In the genomic region with DNA sequence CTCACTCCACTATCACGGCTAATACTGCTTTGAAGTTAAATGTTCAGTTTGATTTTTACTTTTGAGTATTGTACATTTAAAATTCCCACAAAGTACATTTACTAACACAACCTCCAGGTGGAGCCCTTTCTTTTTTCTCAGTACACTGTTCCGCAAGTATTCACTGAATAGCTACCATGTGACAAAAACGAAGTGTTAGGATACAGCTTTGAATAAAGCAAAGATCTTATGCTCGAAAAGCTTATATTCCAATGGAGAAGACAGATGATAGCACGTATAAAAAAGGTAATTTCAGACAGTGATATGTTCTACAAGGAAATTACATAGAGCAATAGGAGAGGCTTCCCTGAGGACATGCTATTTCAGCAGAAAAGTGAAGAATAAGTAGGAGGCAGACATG, we compare ENCODE assay signal across 9 cellular contexts.
A peak's percentile ranks its signal among the peaks of the same experiment; 100 is the strongest.
DNase-seq lines count a peak whose midpoint lies in the region; ATAC-seq, FAIRE-seq and TF ChIP-seq lines count a peak whose summit lies in the region.
"Had no signal": no experiment of that assay in that cellular context is flagged by ENCODE, and none has a peak within 500 bp of the region (broad histone marks: within the 10 kb centered on the region; RNA-seq: fewer than 3 reads in every experiment).

No MANE protein-coding gene starts in this region.

- no peaks in the 10 kb centered on the region for H3K27me3 ChIP-seq in adrenal gland
- H3K27me3 ChIP-seq in right atrium auricular region = no peaks in the 10 kb centered on the region
- no peaks in the 10 kb centered on the region for H3K27me3 ChIP-seq in small intestine (ENCODE audit: control insufficient read depth in 2 of 2, insufficient read depth in 2 of 2, low read length in 2 of 2)

- peaks cover 5% of the 10 kb centered on the region for H3K36me3 Mint-ChIP-seq in activated CD8-positive, alpha-beta memory T cell treated with anti-CD3 and anti-CD28 coated beads, Interleukin-2, amount 10 ng/mL, durations not matched to agents 7 days and 5 days

- no peaks in the 10 kb centered on the region for H3K4me1 ChIP-seq in adrenal gland (replicated peaks in 1 of 2)
- H3K4me1 ChIP-seq in right atrium auricular region = no peaks in the 10 kb centered on the region
- H3K4me1 ChIP-seq in small intestine (ENCODE audit: control insufficient read depth in 2 of 2, insufficient read depth in 1 of 2, low read depth in 1 of 2, low read length in 1 of 2) = no peaks in the 10 kb centered on the region

- H3K27me3 Mint-ChIP-seq in activated CD8-positive, alpha-beta memory T cell treated with anti-CD3 and anti-CD28 coated beads, Interleukin-2, amount 10 ng/mL, durations not matched to agents 7 days and 5 days = peaks cover 6% of the 10 kb centered on the region

- 1% methylated on average over 5 of the region's 5 CpGs for WGBS in adrenal gland, 4 donors
- 1 to 2% (median 1%) methylated on average over 5 of the region's 5 CpGs for WGBS in small intestine, 3 donors

- no peak overlapping the region for H3K4me3 ChIP-seq in adrenal gland
- H3K4me3 ChIP-seq in right atrium auricular region = no peak overlapping the region
- H3K4me3 ChIP-seq in small intestine (ENCODE audit: low read depth in 1 of 2, low read length in 2 of 2) = no peak overlapping the region

- no peak overlapping the region for H3K4me3 Mint-ChIP-seq in activated CD8-positive, alpha-beta memory T cell treated with anti-CD3 and anti-CD28 coated beads, Interleukin-2, amount 10 ng/mL, durations not matched to agents 7 days and 5 days
- H3K4me3 Mint-ChIP-seq: dendritic cell treated with granulocyte-macrophage colony-stimulating factor and Interleukin-4, amounts not matched to agents 40 ng/mL and 50 ng/mL, for 4 days had no signal

- H3K36me3 ChIP-seq in adrenal gland (replicated peaks in 1 of 2) (no peaks in the 10 kb centered on the region), right atrium auricular region (no peaks in the 10 kb centered on the region), small intestine (ENCODE audit: control insufficient read depth in 2 of 2, insufficient read depth in 2 of 2, low read length in 2 of 2) (no peaks in the 10 kb centered on the region)

- intact Hi-C loops in adrenal gland (cut with DNase I) = loop anchor here (5.0 to 10.0 kb wide), 5 partner anchors 166 to 364 kb away; partner anchors contain the start of gene HERC5 (in 1 of the 2)

- no peak for TF ChIP-seq POLR2A in adrenal gland (IDR thresholded peaks at IDR 0.05)

- no peak overlapping the region for H3K27ac Mint-ChIP-seq in activated CD8-positive, alpha-beta memory T cell treated with anti-CD3 and anti-CD28 coated beads, Interleukin-2, amount 10 ng/mL, durations not matched to agents 7 days and 5 days
- H3K27ac Mint-ChIP-seq: dendritic cell treated with granulocyte-macrophage colony-stimulating factor and Interleukin-4, amounts not matched to agents 40 ng/mL and 50 ng/mL, for 4 days had no signal

- peak; percentile 77 for ATAC-seq in activated CD8-positive, alpha-beta memory T cell treated with anti-CD3 and anti-CD28 coated beads, Interleukin-2, amount 10 ng/mL, durations not matched to agents 7 days and 5 days
- peak; percentile 85 for ATAC-seq in HG02884 (IDR thresholded peaks at IDR 0.05; ENCODE audit: unreplicated experiment)

- DNase-seq in activated CD8-positive, alpha-beta memory T cell treated with anti-CD3 and anti-CD28 coated beads, Interleukin-2, amount 10 ng/mL, durations not matched to agents 7 days and 5 days = no peak
- no peak for DNase-seq in activated CD8-positive, alpha-beta memory T cell treated with anti-CD3 and anti-CD28 coated beads for 24 hours
- peak; percentile 49 for DNase-seq in NCI-H2196 (lab: John Stamatoyannopoulos, UW; ENCODE audit: unreplicated experiment)
- DNase-seq in adrenal gland = no peak
- no peak for DNase-seq in right atrium auricular region (ENCODE audit: low spot score)
- DNase-seq in small intestine = peak; percentile 63
- no peak for DNase-seq in stimulated activated CD4-positive, alpha-beta T cell treated with anti-CD3 and anti-CD28 coated beads, Interleukin-4, amount 100 ng/mL, for 4 hours

- peaks cover 5% of the 10 kb centered on the region for H3K9me3 Mint-ChIP-seq in activated CD8-positive, alpha-beta memory T cell treated with anti-CD3 and anti-CD28 coated beads, Interleukin-2, amount 10 ng/mL, durations not matched to agents 7 days and 5 days (ENCODE audit: low read depth)

- H3K27ac ChIP-seq in adrenal gland (no peak overlapping the region), right atrium auricular region (no peak overlapping the region), small intestine (ENCODE audit: low read depth in 1 of 2, low read length in 1 of 2) (no peak overlapping the region)

- FAIRE-seq in small intestine (lab: Jason Lieb, UNC) = no peak

- H3K9me3 ChIP-seq in adrenal gland (replicated peaks in 1 of 3) = no peaks in the 10 kb centered on the region
- no peaks in the 10 kb centered on the region for H3K9me3 ChIP-seq in right atrium auricular region
- no peaks in the 10 kb centered on the region for H3K9me3 ChIP-seq in small intestine (ENCODE audit: control insufficient read depth, low read depth)

- CTCF ChIA-PET in activated CD8-positive, alpha-beta memory T cell treated with anti-CD3 and anti-CD28 coated beads, Interleukin-2, amount 10 ng/mL, durations not matched to agents 7 days and 5 days (lab: Charles Lee) = interaction anchor here (0.6 to 4.4 kb wide), 38 partner anchors 10 to 804 kb away, joined by 3 to 117 read pairs (median 3); partner anchors contain the start of genes HERC5, PPM1K and PYURF

- TF ChIP-seq CTCF in adrenal gland (IDR thresholded peaks at IDR 0.05) (peak; percentile 77 to 84 (median 80)), right atrium auricular region (IDR thresholded peaks at IDR 0.05) (peak; percentile 68 to 79)

- H3K4me1 Mint-ChIP-seq in activated CD8-positive, alpha-beta memory T cell treated with anti-CD3 and anti-CD28 coated beads, Interleukin-2, amount 10 ng/mL, durations not matched to agents 7 days and 5 days = peaks cover 7% of the 10 kb centered on the region

Comparison
In these comparisons a context has a peak if more than half of its experiments do, and no peak if none do; other contexts are left out.
1. DNase-seq: peak in NCI-H2196 (single experiment) and small intestine (single experiment); none in activated CD8-positive, alpha-beta memory T cell treated with anti-CD3 and anti-CD28 coated beads, Interleukin-2, amount 10 ng/mL, durations not matched to agents 7 days and 5 days (single experiment), activated CD8-positive, alpha-beta memory T cell treated with anti-CD3 and anti-CD28 coated beads for 24 hours (single experiment), adrenal gland (0 of 7), right atrium auricular region (single experiment) and stimulated activated CD4-positive, alpha-beta T cell treated with anti-CD3 and anti-CD28 coated beads, Interleukin-4, amount 100 ng/mL, for 4 hours (0 of 2).